In genomic region chr1:1943834-1944570, GRCh38 we compare ENCODE assay signal across 8 cellular contexts. TPM values are rescaled to one million over a fixed set of nuclear protein-coding genes. Genes with fewer than 3 reads are reported as not detected.
DNase-seq lines count a peak whose midpoint lies in the region; ATAC-seq and TF ChIP-seq lines count a peak whose summit lies in the region.

No MANE protein-coding gene starts in this region.

- H2AFZ ChIP-seq in osteoblast (ENCODE audit: low read length), result peak overlapping the region; percentile 51

- no peak overlapping the region for H3K4me3 Mint-ChIP-seq in activated T-cell treated with anti-CD3 and anti-CD28 coated beads, Interleukin-2, amount 50 U/mL, for 24 hours

- H3K36me3 Mint-ChIP-seq in activated T-cell treated with anti-CD3 and anti-CD28 coated beads, Interleukin-2, amount 50 U/mL, for 24 hours (ENCODE audit: low read depth), result no peaks in the 10 kb centered on the region

- TF ChIP-seq POLR2A in upper lobe of left lung (IDR thresholded peaks at IDR 0.05), result no peak

- ATAC-seq in upper lobe of left lung (ENCODE audit: low FRiP score in 2 of 2), result peak; percentile 79 to 84
- ATAC-seq in GM21367 (IDR thresholded peaks at IDR 0.05; ENCODE audit: unreplicated experiment), result no peak

- DNase-seq in SIG-M5 treated with dmso at 0.1 percent for 504 hours (lab: John Stamatoyannopoulos, UW; ENCODE audit: unreplicated experiment) (peak; percentile 17), SIG-M5 (lab: John Stamatoyannopoulos, UW) (no peak), NOMO-1 (lab: John Stamatoyannopoulos, UW; ENCODE audit: unreplicated experiment in 2 of 2) (peak; percentile 24 to 27), fibroblast of the aortic adventitia (ENCODE audit: low read depth) (peak; percentile 8), osteoblast (ENCODE audit: insufficient read length, low spot score, missing footprints) (peak; percentile 97), upper lobe of left lung (peak; percentile 57 to 93)
- peak; percentile 77 for DNase-seq in activated T-cell treated with anti-CD3 and anti-CD28 coated beads, Interleukin-2, amount 50 U/mL, for 24 hours

- peaks cover 2% of the 10 kb centered on the region for H3K27me3 ChIP-seq in osteoblast (ENCODE audit: insufficient read depth, low read length)
- H3K27me3 ChIP-seq in upper lobe of left lung, result peaks cover 0 to 3% (median 0%) of the 10 kb centered on the region in 4 donors

- H3K27ac ChIP-seq in osteoblast (ENCODE audit: low read depth, low read length) (no peak overlapping the region), upper lobe of left lung (no peak overlapping the region)

- peaks cover 2% of the 10 kb centered on the region for H3K4me1 Mint-ChIP-seq in activated T-cell treated with anti-CD3 and anti-CD28 coated beads, Interleukin-2, amount 50 U/mL, for 24 hours (ENCODE audit: low read depth)

- peak; percentile 83 for TF ChIP-seq CTCF in fibroblast of the aortic adventitia (IDR thresholded peaks at IDR 0.05; ENCODE audit: insufficient read depth, low read length)
- peak; percentile 63 for TF ChIP-seq CTCF in osteoblast (IDR thresholded peaks at IDR 0.05; ENCODE audit: extremely low read depth, low read depth, low read length)
- peak; percentile 92 to 96 (median 93) for TF ChIP-seq CTCF in upper lobe of left lung (IDR thresholded peaks at IDR 0.05)

- no peak for TF ChIP-seq EP300 in upper lobe of left lung (IDR thresholded peaks at IDR 0.05)

- 7 to 11% methylated on average over 3 to 32 of the region's 37 CpGs for WGBS in upper lobe of left lung, 2 donors

- H3K27ac Mint-ChIP-seq in activated T-cell treated with anti-CD3 and anti-CD28 coated beads, Interleukin-2, amount 50 U/mL, for 24 hours, result no peak overlapping the region

- H3K27me3 Mint-ChIP-seq in activated T-cell treated with anti-CD3 and anti-CD28 coated beads, Interleukin-2, amount 50 U/mL, for 24 hours, result peaks cover 5% of the 10 kb centered on the region

- H3K4me3 ChIP-seq in fibroblast of the aortic adventitia (ENCODE audit: low read depth, low read length) (no peak overlapping the region), osteoblast (ENCODE audit: insufficient read depth, low read length) (no peak overlapping the region), upper lobe of left lung (peak overlapping the region in 1 of 4 donors; percentile 25)

- no peaks in the 10 kb centered on the region for H4K20me1 ChIP-seq in osteoblast (ENCODE audit: insufficient read depth, low read length)

- H3K4me1 ChIP-seq in osteoblast (ENCODE audit: insufficient read depth, low read length) (no peaks in the 10 kb centered on the region), upper lobe of left lung (peaks cover 9 to 20% (median 14%) of the 10 kb centered on the region in 4 donors)

- no peaks in the 10 kb centered on the region for H3K9me3 Mint-ChIP-seq in activated T-cell treated with anti-CD3 and anti-CD28 coated beads, Interleukin-2, amount 50 U/mL, for 24 hours

- no peaks in the 10 kb centered on the region for H3K79me2 ChIP-seq in osteoblast (ENCODE audit: insufficient read depth, low read length)

- no peaks in the 10 kb centered on the region for H3K36me3 ChIP-seq in osteoblast (ENCODE audit: insufficient read depth, low read length)
- no peaks in the 10 kb centered on the region for H3K36me3 ChIP-seq in upper lobe of left lung

- H3K4me2 ChIP-seq in osteoblast (ENCODE audit: insufficient read depth, low read length), result peak overlapping the region; percentile 58

- no peaks in the 10 kb centered on the region for H3K9me3 ChIP-seq in osteoblast (ENCODE audit: low read depth, low read length)
- H3K9me3 ChIP-seq in upper lobe of left lung, result no peaks in the 10 kb centered on the region

RNA-seq across cellular contexts. Expression of gene TMEM52, which starts 24.9 kb away (rescaled TPM):
- total RNA-seq in fibroblast of the aortic adventitia (ENCODE audit: low replicate concordance) (0.72 TPM in 1 of 2 replicates, not detected in the other), osteoblast (not detected in 2 replicates), upper lobe of left lung (1 to 10 TPM in 4 of 6 donors, under 1 TPM in 1, not detected in 1; 0.59 to 3.8 (median 2.7) TPM)

RNA-seq across cellular contexts. Expression of gene CALML6, which starts 28.9 kb away (rescaled TPM):
- total RNA-seq in fibroblast of the aortic adventitia (ENCODE audit: low replicate concordance) (0.36 and 0.49 TPM in 2 replicates), osteoblast (0.29 and 0.36 TPM in 2 replicates), upper lobe of left lung (under 1 TPM in 3 of 6 donors, not detected in 3; 0.37 to 0.57 (median 0.39) TPM)

RNA-seq across cellular contexts. Expression of gene GNB1, which starts 53.1 kb away (rescaled TPM):
- total RNA-seq in fibroblast of the aortic adventitia (ENCODE audit: low replicate concordance), result 71.6 and 108 TPM in 2 replicates
- total RNA-seq in osteoblast, result 84.6 and 88.7 TPM in 2 replicates
- total RNA-seq in upper lobe of left lung, result 100 to 1,000 TPM; 126 to 386 (median 173) TPM

RNA-seq across cellular contexts. Expression of gene CFAP74, which starts 59.6 kb away (rescaled TPM):
- not detected in 2 replicates for total RNA-seq in fibroblast of the aortic adventitia (ENCODE audit: low replicate concordance)
- total RNA-seq in osteoblast, result not detected in 2 replicates
- 10 to 100 TPM in 2 of 6 donors, 1 to 10 TPM in 3, under 1 TPM in 1; 0.14 to 19.8 (median 6.2) TPM for total RNA-seq in upper lobe of left lung
